Comparison of ENCODE assay signal across 9 cellular contexts in genomic region chr5:52007230-52007858, GRCh38.
A peak's percentile ranks its signal among the peaks of the same experiment; 100 is the strongest.
DNase-seq lines count a peak whose midpoint lies in the region; ATAC-seq, FAIRE-seq and TF ChIP-seq lines count a peak whose summit lies in the region.
"Had no signal": no experiment of that assay in that cellular context is flagged by ENCODE, and none has a peak within 500 bp of the region (broad histone marks: within the 10 kb centered on the region; RNA-seq: fewer than 3 reads in every experiment).

No MANE protein-coding gene starts in this region.

- FAIRE-seq in small intestine (lab: Jason Lieb, UNC) = no peak
- FAIRE-seq: G401.6 had no signal

- H3K9me3 ChIP-seq in cardiac muscle cell (ENCODE audit: low read depth) (no peaks in the 10 kb centered on the region), small intestine (ENCODE audit: control insufficient read depth, low read depth) (no peaks in the 10 kb centered on the region)

- H3K27me3 ChIP-seq in cardiac muscle cell = no peaks in the 10 kb centered on the region
- no peaks in the 10 kb centered on the region for H3K27me3 ChIP-seq in small intestine (ENCODE audit: control insufficient read depth in 2 of 2, insufficient read depth in 2 of 2, low read length in 2 of 2)

- no peak for ATAC-seq in Right ventricle myocardium superior (ENCODE audit: poor library complexity)
- no peak for ATAC-seq in GM18520 (IDR thresholded peaks at IDR 0.05; ENCODE audit: unreplicated experiment)

- H3K4me3 ChIP-seq in cardiac muscle cell (no peak overlapping the region), LNCaP clone FGC (ENCODE audit: low read depth, low read length) (no peak overlapping the region), fibroblast of pulmonary artery (replicated peaks; ENCODE audit: low read depth, low read length) (no peak overlapping the region), small intestine (ENCODE audit: low read depth in 1 of 2, low read length in 2 of 2) (no peak overlapping the region)

- H3K36me3 ChIP-seq in cardiac muscle cell = no peaks in the 10 kb centered on the region
- no peaks in the 10 kb centered on the region for H3K36me3 ChIP-seq in small intestine (ENCODE audit: control insufficient read depth in 2 of 2, insufficient read depth in 2 of 2, low read length in 2 of 2)

- DNase-seq in cardiac muscle cell (ENCODE audit: low read depth in 1 of 2, low spot score in 1 of 2) (peak; percentile 46 to 67), Right ventricle myocardium superior (no peak), LNCaP clone FGC (ENCODE audit: low read depth) (peak; percentile 17), RKO (ENCODE audit: low spot score) (peak; percentile 70), fibroblast of pulmonary artery (ENCODE audit: low read depth) (peak; percentile 50), small intestine (peak; percentile 53), dedifferentiated amniotic fluid mesenchymal stem cell (ENCODE audit: extremely low spot score) (no peak)

- TF ChIP-seq CTCF in cardiac muscle cell (IDR thresholded peaks at IDR 0.05; ENCODE audit: low read depth, low read length) (peak; percentile 58), LNCaP clone FGC (IDR thresholded peaks at IDR 0.05; ENCODE audit: control insufficient read depth, extremely low read depth, insufficient read depth) (peak; percentile 84), fibroblast of pulmonary artery (IDR thresholded peaks at IDR 0.05; ENCODE audit: low read length, missing control alignments) (peak; percentile 66)

- WGBS in small intestine, 3 donors = 5 to 24% (median 19%) methylated on average over 5 of the region's 5 CpGs

- H3K4me1 ChIP-seq in cardiac muscle cell (ENCODE audit: low read depth) (no peaks in the 10 kb centered on the region), small intestine (ENCODE audit: control insufficient read depth in 2 of 2, insufficient read depth in 1 of 2, low read depth in 1 of 2, low read length in 1 of 2) (no peaks in the 10 kb centered on the region)

- H3K27ac ChIP-seq in cardiac muscle cell (no peak overlapping the region), small intestine (ENCODE audit: low read depth in 1 of 2, low read length in 1 of 2) (no peak overlapping the region)

- intact Hi-C loops in Right ventricle myocardium superior (cut with DNase I) = loop anchor here (10.0 kb wide), 1 partner anchor 1043 kb away; no protein-coding TSS in a partner anchor

Comparison
In these comparisons a context has a peak if more than half of its experiments do, and no peak if none do; other contexts are left out.
1. DNase-seq: peak in cardiac muscle cell (2 of 2), LNCaP clone FGC (single experiment), RKO (single experiment), fibroblast of pulmonary artery (single experiment) and small intestine (single experiment); none in Right ventricle myocardium superior (single experiment) and dedifferentiated amniotic fluid mesenchymal stem cell (single experiment).
2. Peak in every context shown above with its lines, with median percentiles within 50 percentile points of each other: CTCF ChIP-seq.